In genomic region chr17:49191407-49191916, GRCh38 we compare ENCODE assay signal across 1 cellular context.
TF ChIP-seq lines count a peak whose summit lies in the region.

No MANE protein-coding gene starts in this region.

TF ChIP-seq in SK-N-SH treated with all-trans-retinoic acid at 6 μM for 48 hours, 23 proteins besides CTCF, POLR2A, EP300 and RAD21 (continued from another document):
- TF ChIP-seq, protein P1, sequence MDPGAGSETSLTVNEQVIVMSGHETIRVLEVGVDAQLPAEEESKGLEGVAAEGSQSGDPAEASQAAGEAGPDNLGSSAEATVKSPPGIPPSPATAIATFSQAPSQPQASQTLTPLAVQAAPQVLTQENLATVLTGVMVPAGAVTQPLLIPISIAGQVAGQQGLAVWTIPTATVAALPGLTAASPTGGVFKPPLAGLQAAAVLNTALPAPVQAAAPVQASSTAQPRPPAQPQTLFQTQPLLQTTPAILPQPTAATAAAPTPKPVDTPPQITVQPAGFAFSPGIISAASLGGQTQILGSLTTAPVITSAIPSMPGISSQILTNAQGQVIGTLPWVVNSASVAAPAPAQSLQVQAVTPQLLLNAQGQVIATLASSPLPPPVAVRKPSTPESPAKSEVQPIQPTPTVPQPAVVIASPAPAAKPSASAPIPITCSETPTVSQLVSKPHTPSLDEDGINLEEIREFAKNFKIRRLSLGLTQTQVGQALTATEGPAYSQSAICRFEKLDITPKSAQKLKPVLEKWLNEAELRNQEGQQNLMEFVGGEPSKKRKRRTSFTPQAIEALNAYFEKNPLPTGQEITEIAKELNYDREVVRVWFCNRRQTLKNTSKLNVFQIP (CRISPR knock-in tag; IDR thresholded peaks at IDR 0.05; ENCODE audit: borderline replicate concordance, low read depth) = no peak
- TF ChIP-seq RARB (CRISPR knock-in tag; IDR thresholded peaks at IDR 0.05) (no peak), ARNTL (CRISPR knock-in tag; IDR thresholded peaks at IDR 0.05; ENCODE audit: borderline replicate concordance, low read depth) (no peak), ISL1 (CRISPR knock-in tag; IDR thresholded peaks at IDR 0.05) (no peak), ZFP30 (CRISPR knock-in tag; IDR thresholded peaks at IDR 0.05) (no peak), ESRRG (CRISPR knock-in tag; IDR thresholded peaks at IDR 0.05) (no peak), ZNF8 (CRISPR knock-in tag; IDR thresholded peaks at IDR 0.05) (no peak), TOX (CRISPR knock-in tag; IDR thresholded peaks at IDR 0.05; ENCODE audit: borderline replicate concordance) (no peak), ZFP3 (CRISPR knock-in tag; IDR thresholded peaks at IDR 0.05) (no peak), CSDC2 (CRISPR knock-in tag; IDR thresholded peaks at IDR 0.05) (no peak), ZC3H10 (CRISPR knock-in tag; IDR thresholded peaks at IDR 0.05) (no peak)
- TF ChIP-seq, protein P2, sequence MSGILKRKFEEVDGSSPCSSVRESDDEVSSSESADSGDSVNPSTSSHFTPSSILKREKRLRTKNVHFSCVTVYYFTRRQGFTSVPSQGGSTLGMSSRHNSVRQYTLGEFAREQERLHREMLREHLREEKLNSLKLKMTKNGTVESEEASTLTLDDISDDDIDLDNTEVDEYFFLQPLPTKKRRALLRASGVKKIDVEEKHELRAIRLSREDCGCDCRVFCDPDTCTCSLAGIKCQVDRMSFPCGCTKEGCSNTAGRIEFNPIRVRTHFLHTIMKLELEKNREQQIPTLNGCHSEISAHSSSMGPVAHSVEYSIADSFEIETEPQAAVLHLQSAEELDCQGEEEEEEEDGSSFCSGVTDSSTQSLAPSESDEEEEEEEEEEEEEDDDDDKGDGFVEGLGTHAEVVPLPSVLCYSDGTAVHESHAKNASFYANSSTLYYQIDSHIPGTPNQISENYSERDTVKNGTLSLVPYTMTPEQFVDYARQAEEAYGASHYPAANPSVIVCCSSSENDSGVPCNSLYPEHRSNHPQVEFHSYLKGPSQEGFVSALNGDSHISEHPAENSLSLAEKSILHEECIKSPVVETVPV (CRISPR knock-in tag; IDR thresholded peaks at IDR 0.05) = no peak
TF ChIP-seq in SK-N-SH treated with all-trans-retinoic acid at 6 μM for 48 hours: peak in this region for 0.
